In genomic region chr16:50804290-50804907, GRCh38 we compare ENCODE assay signal across 1 cellular context.
TF ChIP-seq lines count a peak whose summit lies in the region.

No MANE protein-coding gene starts in this region.

TF ChIP-seq in HepG2, 621 proteins besides CTCF, POLR2A, EP300 and RAD21 (continued from another document and continues in another):
- TF ChIP-seq SIX1 (CRISPR knock-in tag; IDR thresholded peaks at IDR 0.05; ENCODE audit: borderline replicate concordance) (peak; percentile 97), CSRNP2 (CRISPR knock-in tag; conservative IDR thresholded peaks at IDR 0.05; ENCODE audit: low read depth) (no peak), SMARCC2 (IDR thresholded peaks at IDR 0.05) (no peak), RFXANK (CRISPR knock-in tag; IDR thresholded peaks at IDR 0.05) (no peak), ZNF781 (CRISPR knock-in tag; IDR thresholded peaks at IDR 0.05; ENCODE audit: borderline replicate concordance, not compliant biosample characterization) (no peak), KLF13 (CRISPR knock-in tag; IDR thresholded peaks at IDR 0.05) (no peak), CBX2 (IDR thresholded peaks at IDR 0.05; ENCODE audit: low read depth, low read length) (no peak), CBX2 (CRISPR knock-in tag; IDR thresholded peaks at IDR 0.05; ENCODE audit: low read depth) (no peak), ZFP36L2 (CRISPR knock-in tag; IDR thresholded peaks at IDR 0.05) (no peak), BATF2 (CRISPR knock-in tag; IDR thresholded peaks at IDR 0.05) (no peak), ZNF672 (CRISPR knock-in tag; IDR thresholded peaks at IDR 0.05) (no peak), ZFP82 (CRISPR knock-in tag; IDR thresholded peaks at IDR 0.05; ENCODE audit: borderline replicate concordance) (no peak), MED13 (CRISPR knock-in tag; IDR thresholded peaks at IDR 0.05) (no peak), ZBTB33 (CRISPR knock-in tag; IDR thresholded peaks at IDR 0.05) (no peak; the same call in 1 of the 2 replicates), SMYD3 (CRISPR knock-in tag; IDR thresholded peaks at IDR 0.05) (no peak), FOXO1 (CRISPR knock-in tag; IDR thresholded peaks at IDR 0.05) (peak; percentile 73; the same call in 1 of the 2 replicates), ZNF674 (CRISPR knock-in tag; IDR thresholded peaks at IDR 0.05; ENCODE audit: low read depth) (no peak), IKZF4 (CRISPR knock-in tag; IDR thresholded peaks at IDR 0.05; ENCODE audit: borderline replicate concordance, low read depth, not compliant biosample characterization) (no peak), HOXA9 (CRISPR knock-in tag; IDR thresholded peaks at IDR 0.05; ENCODE audit: borderline replicate concordance) (no peak), ATF5 (CRISPR knock-in tag; IDR thresholded peaks at IDR 0.05; ENCODE audit: low read depth) (no peak), SP5 (CRISPR knock-in tag; IDR thresholded peaks at IDR 0.05; ENCODE audit: borderline replicate concordance, low read depth) (0 out of 2 replicates have a peak, but pooled peaks have one; percentile 34), GZF1 (CRISPR knock-in tag; IDR thresholded peaks at IDR 0.05) (no peak), THYN1 (CRISPR knock-in tag; IDR thresholded peaks at IDR 0.05; ENCODE audit: borderline replicate concordance, low read depth) (no peak), ATF1 (CRISPR knock-in tag; IDR thresholded peaks at IDR 0.05) (no peak), ZNF878 (CRISPR knock-in tag; IDR thresholded peaks at IDR 0.05) (peak; percentile 71; the same call in 1 of the 2 replicates), SAP130 (CRISPR knock-in tag; IDR thresholded peaks at IDR 0.05; ENCODE audit: low read depth) (peak; percentile 64; the same call in 1 of the 2 replicates), KLF11 (CRISPR knock-in tag; IDR thresholded peaks at IDR 0.05) (no peak), TFDP2 (CRISPR knock-in tag; IDR thresholded peaks at IDR 0.05) (0 out of 2 replicates have a peak, but pooled peaks have one; percentile 27), GPN1 (CRISPR knock-in tag; IDR thresholded peaks at IDR 0.05; ENCODE audit: borderline replicate concordance) (no peak), ZNF816 (CRISPR knock-in tag; IDR thresholded peaks at IDR 0.05; ENCODE audit: borderline replicate concordance) (0 out of 2 replicates have a peak, but pooled peaks have one; percentile 34), SAFB2 (CRISPR knock-in tag; IDR thresholded peaks at IDR 0.05; ENCODE audit: borderline replicate concordance, low read depth) (no peak), NCOA2 (CRISPR knock-in tag; IDR thresholded peaks at IDR 0.05) (peak; percentile 70), BHLHE40 (IDR thresholded peaks at IDR 0.05; ENCODE audit: low read length) (no peak), ZNF879 (CRISPR knock-in tag; IDR thresholded peaks at IDR 0.05) (no peak), KMT2A (CRISPR knock-in tag; IDR thresholded peaks at IDR 0.05) (peak; percentile 9; the same call in 1 of the 2 replicates), ZNF562 (CRISPR knock-in tag; IDR thresholded peaks at IDR 0.05; ENCODE audit: borderline replicate concordance) (no peak), MAFG (CRISPR knock-in tag; IDR thresholded peaks at IDR 0.05) (no peak), DPF2 (CRISPR knock-in tag; IDR thresholded peaks at IDR 0.05; ENCODE audit: borderline replicate concordance, low read depth) (peak; percentile 74), HNRNPLL (IDR thresholded peaks at IDR 0.05; ENCODE audit: low read depth, low read length, poor library complexity, severe bottlenecking) (no peak), ZNF569 (CRISPR knock-in tag; IDR thresholded peaks at IDR 0.05; ENCODE audit: borderline replicate concordance) (no peak), NFE2L2 (IDR thresholded peaks at IDR 0.05; ENCODE audit: low read length) (no peak), NFAT5 (CRISPR knock-in tag; IDR thresholded peaks at IDR 0.05) (no peak), ZNF282 (IDR thresholded peaks at IDR 0.05; ENCODE audit: partially characterized antibody) (no peak), FLYWCH1 (CRISPR knock-in tag; IDR thresholded peaks at IDR 0.05) (no peak), MEIS2 (CRISPR knock-in tag; IDR thresholded peaks at IDR 0.05) (no peak), CC2D1A (CRISPR knock-in tag; IDR thresholded peaks at IDR 0.05) (no peak), MIER2 (CRISPR knock-in tag; IDR thresholded peaks at IDR 0.05) (0 out of 2 replicates have a peak, but pooled peaks have one; percentile 25), HOXD1 (CRISPR knock-in tag; IDR thresholded peaks at IDR 0.05) (no peak), TSC22D2 (CRISPR knock-in tag; IDR thresholded peaks at IDR 0.05; ENCODE audit: borderline replicate concordance) (no peak), ZNF468 (CRISPR knock-in tag; IDR thresholded peaks at IDR 0.05) (no peak)
- TF ChIP-seq, protein P1, sequence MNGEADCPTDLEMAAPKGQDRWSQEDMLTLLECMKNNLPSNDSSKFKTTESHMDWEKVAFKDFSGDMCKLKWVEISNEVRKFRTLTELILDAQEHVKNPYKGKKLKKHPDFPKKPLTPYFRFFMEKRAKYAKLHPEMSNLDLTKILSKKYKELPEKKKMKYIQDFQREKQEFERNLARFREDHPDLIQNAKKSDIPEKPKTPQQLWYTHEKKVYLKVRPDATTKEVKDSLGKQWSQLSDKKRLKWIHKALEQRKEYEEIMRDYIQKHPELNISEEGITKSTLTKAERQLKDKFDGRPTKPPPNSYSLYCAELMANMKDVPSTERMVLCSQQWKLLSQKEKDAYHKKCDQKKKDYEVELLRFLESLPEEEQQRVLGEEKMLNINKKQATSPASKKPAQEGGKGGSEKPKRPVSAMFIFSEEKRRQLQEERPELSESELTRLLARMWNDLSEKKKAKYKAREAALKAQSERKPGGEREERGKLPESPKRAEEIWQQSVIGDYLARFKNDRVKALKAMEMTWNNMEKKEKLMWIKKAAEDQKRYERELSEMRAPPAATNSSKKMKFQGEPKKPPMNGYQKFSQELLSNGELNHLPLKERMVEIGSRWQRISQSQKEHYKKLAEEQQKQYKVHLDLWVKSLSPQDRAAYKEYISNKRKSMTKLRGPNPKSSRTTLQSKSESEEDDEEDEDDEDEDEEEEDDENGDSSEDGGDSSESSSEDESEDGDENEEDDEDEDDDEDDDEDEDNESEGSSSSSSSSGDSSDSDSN (CRISPR knock-in tag; IDR thresholded peaks at IDR 0.05): peak; percentile 67; the same call in 1 of the 2 replicates
- TF ChIP-seq, protein P2, sequence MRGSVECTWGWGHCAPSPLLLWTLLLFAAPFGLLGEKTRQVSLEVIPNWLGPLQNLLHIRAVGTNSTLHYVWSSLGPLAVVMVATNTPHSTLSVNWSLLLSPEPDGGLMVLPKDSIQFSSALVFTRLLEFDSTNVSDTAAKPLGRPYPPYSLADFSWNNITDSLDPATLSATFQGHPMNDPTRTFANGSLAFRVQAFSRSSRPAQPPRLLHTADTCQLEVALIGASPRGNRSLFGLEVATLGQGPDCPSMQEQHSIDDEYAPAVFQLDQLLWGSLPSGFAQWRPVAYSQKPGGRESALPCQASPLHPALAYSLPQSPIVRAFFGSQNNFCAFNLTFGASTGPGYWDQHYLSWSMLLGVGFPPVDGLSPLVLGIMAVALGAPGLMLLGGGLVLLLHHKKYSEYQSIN (CRISPR knock-in tag; IDR thresholded peaks at IDR 0.05; ENCODE audit: borderline replicate concordance): no peak
- TF ChIP-seq, protein P3, sequence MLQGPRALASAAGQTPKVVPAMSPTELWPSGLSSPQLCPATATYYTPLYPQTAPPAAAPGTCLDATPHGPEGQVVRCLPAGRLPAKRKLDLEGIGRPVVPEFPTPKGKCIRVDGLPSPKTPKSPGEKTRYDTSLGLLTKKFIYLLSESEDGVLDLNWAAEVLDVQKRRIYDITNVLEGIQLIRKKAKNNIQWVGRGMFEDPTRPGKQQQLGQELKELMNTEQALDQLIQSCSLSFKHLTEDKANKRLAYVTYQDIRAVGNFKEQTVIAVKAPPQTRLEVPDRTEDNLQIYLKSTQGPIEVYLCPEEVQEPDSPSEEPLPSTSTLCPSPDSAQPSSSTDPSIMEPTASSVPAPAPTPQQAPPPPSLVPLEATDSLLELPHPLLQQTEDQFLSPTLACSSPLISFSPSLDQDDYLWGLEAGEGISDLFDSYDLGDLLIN (CRISPR knock-in tag; IDR thresholded peaks at IDR 0.05; ENCODE audit: borderline replicate concordance): no peak
- TF ChIP-seq, protein P4, sequence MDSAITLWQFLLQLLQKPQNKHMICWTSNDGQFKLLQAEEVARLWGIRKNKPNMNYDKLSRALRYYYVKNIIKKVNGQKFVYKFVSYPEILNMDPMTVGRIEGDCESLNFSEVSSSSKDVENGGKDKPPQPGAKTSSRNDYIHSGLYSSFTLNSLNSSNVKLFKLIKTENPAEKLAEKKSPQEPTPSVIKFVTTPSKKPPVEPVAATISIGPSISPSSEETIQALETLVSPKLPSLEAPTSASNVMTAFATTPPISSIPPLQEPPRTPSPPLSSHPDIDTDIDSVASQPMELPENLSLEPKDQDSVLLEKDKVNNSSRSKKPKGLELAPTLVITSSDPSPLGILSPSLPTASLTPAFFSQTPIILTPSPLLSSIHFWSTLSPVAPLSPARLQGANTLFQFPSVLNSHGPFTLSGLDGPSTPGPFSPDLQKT (CRISPR knock-in tag; IDR thresholded peaks at IDR 0.05; ENCODE audit: borderline replicate concordance): no peak
